In the genomic region with DNA sequence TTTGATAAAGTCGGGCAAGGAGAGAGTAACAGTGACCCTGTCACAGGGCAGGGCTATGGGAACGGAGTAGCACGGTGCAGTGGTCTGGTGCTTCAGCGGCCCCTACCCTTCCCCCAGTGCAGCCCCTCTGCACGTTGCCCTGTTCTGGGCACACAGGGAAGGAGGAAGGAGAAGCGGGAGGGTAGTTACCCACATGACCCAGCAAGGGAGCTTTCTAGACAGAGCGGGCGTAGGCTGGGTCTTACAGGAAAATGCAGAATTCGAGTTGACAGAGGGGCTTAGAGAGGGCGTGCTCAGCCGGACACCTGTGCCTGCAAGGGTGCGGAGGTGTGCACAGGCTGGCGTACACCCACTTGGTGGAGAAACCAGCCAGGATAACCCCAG, we compare ENCODE assay signal across 25 cellular contexts.
"Had no signal": no experiment of that assay in that cellular context is flagged by ENCODE, and none has a peak within 500 bp of the region (broad histone marks: within the 10 kb centered on the region; RNA-seq: fewer than 3 reads in every experiment).

No MANE protein-coding gene starts in this region.

- H3K4me3 Mint-ChIP-seq: immature natural killer cell; mesothelial cell of epicardium; natural killer cell; nephron progenitor cell; stimulated activated naive CD8-positive, alpha-beta T cell treated with anti-CD3 and anti-CD28 coated beads, Interleukin-15, Interleukin-2, amounts not matched to agents 100 ng/mL and 50 ng/mL, for 24 hours had no signal

- H3K4me1 Mint-ChIP-seq: immature natural killer cell, natural killer cell had no signal

- H3K36me3 Mint-ChIP-seq: immature natural killer cell, mesothelial cell of epicardium, natural killer cell had no signal

- H3K27ac Mint-ChIP-seq: immature natural killer cell; naive B cell; natural killer cell; nephron progenitor cell; progenitor cell of endocrine pancreas; stimulated activated naive CD8-positive, alpha-beta T cell treated with anti-CD3 and anti-CD28 coated beads, Interleukin-15, Interleukin-2, amounts not matched to agents 100 ng/mL and 50 ng/mL, for 24 hours had no signal

- DNase-seq: hypothalamus; immature natural killer cell; kidney; left colon; lower lobe of right lung; mammary epithelial cell; mesenchymal stem cell; naive B cell; natural killer cell; occipital lobe; ovary; stimulated activated CD4-positive, alpha-beta T cell treated with anti-CD3 and anti-CD28 coated beads, Interleukin-12 subunit alpha, Interleukin-12 subunit beta, amount 100 ng/mL, for 4 hours; stimulated activated CD4-positive, alpha-beta T cell treated with anti-CD3 and anti-CD28 coated beads, Interleukin-15, amount 100 ng/mL, for 24 hours; stimulated activated CD4-positive, alpha-beta T cell treated with anti-CD3 and anti-CD28 coated beads, Interleukin-2, amount 100 ng/mL, for 24 hours; stimulated activated CD4-positive, alpha-beta T cell treated with anti-CD3 and anti-CD28 coated beads, Interleukin-4, amount 100 ng/mL, for 1 hour; stimulated activated naive CD4-positive, alpha-beta T cell; tibial artery; trophoblast cell; upper lobe of right lung had no signal

- ATAC-seq: left colon, left lung, natural killer cell, right lobe of liver, upper lobe of right lung had no signal
